In genomic region chr6:12163149-12163548, GRCh38 we compare ENCODE assay signal across 10 cellular contexts.
A peak's percentile ranks its signal among the peaks of the same experiment; 100 is the strongest.
DNase-seq lines count a peak whose midpoint lies in the region; ATAC-seq and TF ChIP-seq lines count a peak whose summit lies in the region.
"Had no signal": no experiment of that assay in that cellular context is flagged by ENCODE, and none has a peak within 500 bp of the region (broad histone marks: within the 10 kb centered on the region; RNA-seq: fewer than 3 reads in every experiment).

No MANE protein-coding gene starts in this region.

- no peak for TF ChIP-seq POLR2A in adrenal gland (IDR thresholded peaks at IDR 0.05)

- 70 to 88% (median 80%) methylated on average over 3 of the region's 3 CpGs for WGBS in adrenal gland, 4 donors

- no peaks in the 10 kb centered on the region for H3K27me3 ChIP-seq in adrenal gland
- no peaks in the 10 kb centered on the region for H3K27me3 ChIP-seq in A673 (replicated peaks; ENCODE audit: insufficient read depth, low read depth, low read length, poor library complexity)

- H3K4me3 Mint-ChIP-seq in activated CD4-positive, alpha-beta T cell treated with anti-CD3 and anti-CD28 coated beads, Interleukin-2, amount 10 ng/mL, durations not matched to agents 7 days and 5 days, result no peak overlapping the region
- H3K4me3 Mint-ChIP-seq: dendritic cell treated with granulocyte-macrophage colony-stimulating factor and Interleukin-4, amounts not matched to agents 40 ng/mL and 50 ng/mL, for 4 days had no signal

- CTCF ChIA-PET in activated CD4-positive, alpha-beta T cell treated with anti-CD3 and anti-CD28 coated beads, Interleukin-2, amount 10 ng/mL, durations not matched to agents 7 days and 5 days (lab: Charles Lee), result no interaction called here
- CTCF ChIA-PET in A673 (lab: Charles Lee), result no interaction called here

- peaks cover 25% of the 10 kb centered on the region for H3K4me1 Mint-ChIP-seq in activated CD4-positive, alpha-beta T cell treated with anti-CD3 and anti-CD28 coated beads, Interleukin-2, amount 10 ng/mL, durations not matched to agents 7 days and 5 days

- POLR2A ChIA-PET in activated CD4-positive, alpha-beta T cell treated with anti-CD3 and anti-CD28 coated beads, Interleukin-2, amount 10 ng/mL, durations not matched to agents 7 days and 5 days (lab: Charles Lee), result interaction anchor here (0.6 kb wide), 1 partner anchor 614 kb away, joined by 4 read pairs; no protein-coding TSS in a partner anchor
- POLR2A ChIA-PET in A673 (lab: Charles Lee; ENCODE audit: low non-redundant PET), result no interaction called here

- peak; percentile 79 for ATAC-seq in HG03159 (IDR thresholded peaks at IDR 0.05; ENCODE audit: unreplicated experiment)

- peaks cover 0 to 8% of the 10 kb centered on the region in 2 donors for H3K36me3 ChIP-seq in adrenal gland (replicated peaks in 1 of 2)
- peaks cover 5% of the 10 kb centered on the region for H3K36me3 ChIP-seq in A673 (ENCODE audit: insufficient read depth, low read length, poor library complexity, severe bottlenecking)

- TF ChIP-seq CTCF in adrenal gland (IDR thresholded peaks at IDR 0.05) (no peak), A673 (conservative IDR thresholded peaks at IDR 0.05; ENCODE audit: low read depth, low read length) (no peak)

- no peaks in the 10 kb centered on the region for H3K27me3 Mint-ChIP-seq in activated CD4-positive, alpha-beta T cell treated with anti-CD3 and anti-CD28 coated beads, Interleukin-2, amount 10 ng/mL, durations not matched to agents 7 days and 5 days
- H3K27me3 Mint-ChIP-seq: dendritic cell treated with granulocyte-macrophage colony-stimulating factor and Interleukin-4, amounts not matched to agents 40 ng/mL and 50 ng/mL, for 4 days had no signal

- no peak overlapping the region for H3K27ac ChIP-seq in adrenal gland
- H3K27ac ChIP-seq in A673 (ENCODE audit: low read depth, low read length, poor library complexity, severe bottlenecking), result no peak overlapping the region

- peaks cover 0 to 8% of the 10 kb centered on the region in 2 donors for H3K4me1 ChIP-seq in adrenal gland (replicated peaks in 1 of 2)
- no peaks in the 10 kb centered on the region for H3K4me1 ChIP-seq in A673 (ENCODE audit: insufficient read depth, low read length, poor library complexity, severe bottlenecking)

- H3K4me3 ChIP-seq in adrenal gland, result no peak overlapping the region
- no peak overlapping the region for H3K4me3 ChIP-seq in A673 (ENCODE audit: low read depth, low read length, poor library complexity, severe bottlenecking)

- DNase-seq in activated CD4-positive, alpha-beta T cell treated with anti-CD3 and anti-CD28 coated beads, Interleukin-2, amount 10 ng/mL, durations not matched to agents 7 days and 5 days, result peak; percentile 77
- DNase-seq in activated CD4-positive, alpha-beta T cell treated with anti-CD3 and anti-CD28 coated beads for 48 hours, result no peak
- DNase-seq in activated CD4-positive, alpha-beta T cell treated with anti-CD3 and anti-CD28 coated beads, Interleukin-2, amount 50 U/mL, for 1 hour, result peak; percentile 8
- DNase-seq in stimulated activated CD8-positive, alpha-beta memory T cell treated with anti-CD3 and anti-CD28 coated beads, Interleukin-15, amount 100 ng/mL, for 1 hour (ENCODE audit: low read depth), result peak; percentile 11
- no peak for DNase-seq in NCI-H748 (lab: John Stamatoyannopoulos, UW; ENCODE audit: unreplicated experiment)
- DNase-seq in adrenal gland, result no peak
- DNase-seq in A673 (ENCODE audit: low spot score), result no peak
- DNase-seq: NCI-H510A treated with DMSO at 0.1 percent for 48 hours had no signal

- intact Hi-C loops in adrenal gland (cut with DNase I) (no loop called here), A673 (cut with micrococcal nuclease; ENCODE audit: unreplicated experiment) (no loop called here)

- peaks cover 34% of the 10 kb centered on the region for H3K36me3 Mint-ChIP-seq in activated CD4-positive, alpha-beta T cell treated with anti-CD3 and anti-CD28 coated beads, Interleukin-2, amount 10 ng/mL, durations not matched to agents 7 days and 5 days (ENCODE audit: low read depth)

- BruUV-seq in A673 (replicated peaks; lab: Mats Ljungman, UMichigan), result no TSS peak

- peak overlapping the region; percentile 16 for H3K27ac Mint-ChIP-seq in activated CD4-positive, alpha-beta T cell treated with anti-CD3 and anti-CD28 coated beads, Interleukin-2, amount 10 ng/mL, durations not matched to agents 7 days and 5 days
- H3K27ac Mint-ChIP-seq: dendritic cell treated with granulocyte-macrophage colony-stimulating factor and Interleukin-4, amounts not matched to agents 40 ng/mL and 50 ng/mL, for 4 days had no signal

- H3K9me3 ChIP-seq in adrenal gland (replicated peaks in 1 of 3) (no peaks in the 10 kb centered on the region), A673 (ENCODE audit: low read depth, low read length, poor library complexity, severe bottlenecking) (no peaks in the 10 kb centered on the region)

- H3K9me3 Mint-ChIP-seq in activated CD4-positive, alpha-beta T cell treated with anti-CD3 and anti-CD28 coated beads, Interleukin-2, amount 10 ng/mL, durations not matched to agents 7 days and 5 days, result no peaks in the 10 kb centered on the region
- H3K9me3 Mint-ChIP-seq: dendritic cell treated with granulocyte-macrophage colony-stimulating factor and Interleukin-4, amounts not matched to agents 40 ng/mL and 50 ng/mL, for 4 days had no signal

Comparison
In these comparisons a context has a peak if more than half of its experiments do, and no peak if none do; other contexts are left out.
1. DNase-seq: peak in activated CD4-positive, alpha-beta T cell treated with anti-CD3 and anti-CD28 coated beads, Interleukin-2, amount 10 ng/mL, durations not matched to agents 7 days and 5 days (single experiment), activated CD4-positive, alpha-beta T cell treated with anti-CD3 and anti-CD28 coated beads, Interleukin-2, amount 50 U/mL, for 1 hour (single experiment) and stimulated activated CD8-positive, alpha-beta memory T cell treated with anti-CD3 and anti-CD28 coated beads, Interleukin-15, amount 100 ng/mL, for 1 hour (single experiment); none in activated CD4-positive, alpha-beta T cell treated with anti-CD3 and anti-CD28 coated beads for 48 hours (single experiment), NCI-H748 (single experiment), adrenal gland (0 of 7) and A673 (single experiment).